ENCODE assay signal across 20 cellular contexts in the genomic region with DNA sequence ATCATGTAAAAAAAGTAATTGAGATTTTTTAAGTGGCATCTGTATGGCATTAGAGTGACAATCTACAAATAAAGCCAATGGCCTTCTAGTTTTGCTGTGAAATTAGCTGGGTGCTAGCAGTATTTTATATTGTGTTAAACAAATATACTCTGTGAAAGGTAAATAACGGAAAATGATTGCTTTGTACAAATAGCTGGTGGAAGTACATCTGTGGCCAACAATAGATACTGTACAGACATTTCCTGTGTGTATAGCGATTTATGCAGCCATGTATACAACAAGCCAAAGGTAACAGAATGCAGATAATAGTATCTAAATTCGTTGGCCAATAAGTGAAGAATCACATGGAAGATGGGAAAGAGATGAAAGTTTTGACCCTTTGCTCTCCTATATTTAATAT. TPM values are rescaled to one million over a fixed set of nuclear protein-coding genes. Genes with fewer than 3 reads are reported as not detected.
A peak's percentile ranks its signal among the peaks of the same experiment; 100 is the strongest.
DNase-seq lines count a peak whose midpoint lies in the region; ATAC-seq and TF ChIP-seq lines count a peak whose summit lies in the region.
"Had no signal": no experiment of that assay in that cellular context is flagged by ENCODE, and none has a peak within 500 bp of the region (broad histone marks: within the 10 kb centered on the region; RNA-seq: fewer than 3 reads in every experiment).

No MANE protein-coding gene starts in this region.

- no peak for TF ChIP-seq EP300 in gastroesophageal sphincter (IDR thresholded peaks at IDR 0.05)

- H3K4me3 ChIP-seq in gastroesophageal sphincter: no peak overlapping the region
- H3K4me3 ChIP-seq: GM23338, MG63 had no signal

- TF ChIP-seq POLR2A in gastroesophageal sphincter (IDR thresholded peaks at IDR 0.05): no peak

- DNase-seq in NCI-H510A treated with DMSO at 0.1 percent for 48 hours (lab: John Stamatoyannopoulos, UW) (peak; percentile 24), NCI-H510A (lab: John Stamatoyannopoulos, UW) (no peak), NCI-H2081 treated with DMSO at 0.1 percent for 48 hours (lab: John Stamatoyannopoulos, UW) (peak; percentile 42), caudate nucleus (lab: John Stamatoyannopoulos, UW) (no peak), GM19240 (ENCODE audit: insufficient read length, low spot score) (no peak), NOMO-1 treated with DMSO at 0.1 percent for 48 hours (lab: John Stamatoyannopoulos, UW; ENCODE audit: unreplicated experiment) (no peak)
- DNase-seq: 8988T; CD4-positive, alpha-beta memory T cell; GF-D8; NCI-H1092; NCI-H1694; NCI-H2171; NK-92 treated with Interleukin-12 subunit alpha and Interleukin-12 subunit beta, amount 100 ng/mL, for 24 hours; T-helper 2 cell had no signal

- WGBS in gastroesophageal sphincter (ENCODE audit: low coverage in 1 of 2), 2 donors: 69 to 73% methylated on average over 3 of the region's 3 CpGs

- peaks cover 0 to 4% of the 10 kb centered on the region in 2 donors for H3K36me3 ChIP-seq in gastroesophageal sphincter
- H3K36me3 ChIP-seq: MG63 had no signal

- no peak for TF ChIP-seq CTCF in gastroesophageal sphincter (IDR thresholded peaks at IDR 0.05)

- peaks cover 0 to 13% (median 0%) of the 10 kb centered on the region in 3 donors for H3K4me1 ChIP-seq in gastroesophageal sphincter

- H3K27ac ChIP-seq in caudate nucleus (ENCODE audit: low read depth, low read length) (peak overlapping the region; percentile 31), gastroesophageal sphincter (no peak overlapping the region)
- H3K27ac ChIP-seq: RWPE1 had no signal

- no peaks in the 10 kb centered on the region for H3K9me3 ChIP-seq in gastroesophageal sphincter
- H3K9me3 ChIP-seq: MG63 had no signal

- ATAC-seq in HG03520 (IDR thresholded peaks at IDR 0.05; ENCODE audit: unreplicated experiment) (no peak), gastroesophageal sphincter (no peak)
- ATAC-seq: GM23338, HCT116 had no signal

- H3K27me3 ChIP-seq in gastroesophageal sphincter: no peaks in the 10 kb centered on the region
- H3K27me3 ChIP-seq: MG63 had no signal

RNA-seq across cellular contexts. Expression of gene IQCK, which starts 26.6 kb away (rescaled TPM):
- total RNA-seq in gastroesophageal sphincter: 10 to 100 TPM in 3 of 4 donors, 1 to 10 TPM in 1; 9.0 to 16.3 (median 14.5) TPM

RNA-seq across cellular contexts. Expression of gene KNOP1, which starts 26.6 kb away (rescaled TPM):
- 10 to 100 TPM in 3 of 4 donors, 1 to 10 TPM in 1; 6.9 to 14.5 (median 11.9) TPM for total RNA-seq in gastroesophageal sphincter

Comparison
In these comparisons a context has a peak if more than half of its experiments do, and no peak if none do; other contexts are left out.
1. DNase-seq: peak in NCI-H510A treated with DMSO at 0.1 percent for 48 hours (single experiment) and NCI-H2081 treated with DMSO at 0.1 percent for 48 hours (single experiment); none in NCI-H510A (single experiment), caudate nucleus (0 of 61), GM19240 (single experiment) and NOMO-1 treated with DMSO at 0.1 percent for 48 hours (single experiment).